In the genomic region with DNA sequence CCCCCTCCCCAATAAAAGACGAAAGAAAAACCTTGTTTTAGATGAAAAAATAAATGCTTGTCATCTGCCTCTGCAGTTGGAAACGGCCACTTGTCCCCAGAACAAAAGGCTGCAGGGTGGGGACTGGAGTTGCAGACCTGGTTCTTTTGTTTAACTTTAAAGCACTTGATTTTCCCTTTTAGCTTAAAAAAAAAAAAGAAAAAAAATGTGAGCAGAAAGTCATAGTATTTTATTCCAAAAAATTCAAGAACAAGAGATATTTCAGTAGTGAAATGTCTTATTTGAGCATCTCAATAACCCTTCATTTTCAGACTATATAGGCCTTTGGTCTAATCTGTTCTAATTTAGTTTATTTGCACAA, we compare ENCODE assay signal across 9 cellular contexts. TPM values are rescaled to one million over a fixed set of nuclear protein-coding genes. Genes with fewer than 3 reads are reported as not detected.
DNase-seq lines count a peak whose midpoint lies in the region; ATAC-seq, FAIRE-seq and TF ChIP-seq lines count a peak whose summit lies in the region.
"Had no signal": no experiment of that assay in that cellular context is flagged by ENCODE, and none has a peak within 500 bp of the region (broad histone marks: within the 10 kb centered on the region; RNA-seq: fewer than 3 reads in every experiment).

No MANE protein-coding gene starts in this region.

- 0 out of 3 replicates have a peak, but pooled peaks cover 3% of the 10 kb centered on the region for H3K9me3 ChIP-seq in A549
- no peaks in the 10 kb centered on the region for H3K9me3 ChIP-seq in colonic mucosa

- ATAC-seq in A549 (no peak), naive B cell (ENCODE audit: low read depth in 2 of 2) (no peak), GM18511 (IDR thresholded peaks at IDR 0.05; ENCODE audit: unreplicated experiment) (no peak), GM21367 (IDR thresholded peaks at IDR 0.05; ENCODE audit: unreplicated experiment) (no peak)

- DNase-seq in A549 (ENCODE audit: low read depth in 1 of 2, low spot score in 1 of 2) (no peak), colonic mucosa (no peak), naive B cell (no peak), epidermal melanocyte (ENCODE audit: insufficient read length, low spot score) (no peak), HCEC 1CT (no peak)
- DNase-seq in Jurkat, Clone E6-1 (ENCODE audit: low read depth, low spot score), result no peak
- DNase-seq: DND-41 had no signal

- no peak for TF ChIP-seq POLR2A in A549 (IDR thresholded peaks at IDR 0.05; ENCODE audit: low read length)

- intact Hi-C loops in colonic mucosa (cut with DNase I), result no loop called here

- peaks cover 27% of the 10 kb centered on the region for H3K27me3 ChIP-seq in colonic mucosa

- H3K27me3 Mint-ChIP-seq in naive B cell, result peaks cover 35 to 72% (median 61%) of the 10 kb centered on the region in 3 donors

- no peaks in the 10 kb centered on the region for H3K36me3 ChIP-seq in colonic mucosa

- TF ChIP-seq RAD21 in A549 (conservative IDR thresholded peaks at IDR 0.05 in 1 of 2, IDR thresholded peaks at IDR 0.05 in 1 of 2), result no peak

- peak overlapping the region in 1 of 2 donors; percentile 52 for H3K9ac ChIP-seq in colonic mucosa (ENCODE audit: low read depth in 2 of 2, low read length in 2 of 2)

- peak overlapping the region; percentile 82 for H3K4me2 ChIP-seq in A549

- 0% methylated on average over 2 of the region's 2 CpGs for WGBS in A549 (ENCODE audit: missing lambda C conversion rate)

- H3K4me3 Mint-ChIP-seq in naive B cell, result peak overlapping the region; percentile 36 to 88 (median 76)

- no peak for FAIRE-seq in A549 (lab: Jason Lieb, UNC)

- H3K27ac ChIP-seq in A549, result peak overlapping the region; percentile 86 to 96
- H3K27ac ChIP-seq in colonic mucosa, result no peak overlapping the region

- H3K4me1 Mint-ChIP-seq in naive B cell, result peaks cover 8 to 21% (median 13%) of the 10 kb centered on the region in 3 donors

- peaks cover 0 to 7% of the 10 kb centered on the region in 2 donors for H3K36me3 Mint-ChIP-seq in naive B cell

- POLR2A ChIA-PET in A549 (lab: Yijun Ruan, JAX), result interaction anchor here (1.8 to 6.8 kb wide), 3 partner anchors 42 to 176 kb away, joined by 8 to 70 read pairs (median 9); no protein-coding TSS in a partner anchor

- no peak for TF ChIP-seq EP300 in A549 (IDR thresholded peaks at IDR 0.05)

- H3K4me1 ChIP-seq in A549 (peaks cover 53% of the 10 kb centered on the region), colonic mucosa (no peaks in the 10 kb centered on the region)

- CTCF ChIA-PET in A549 (lab: Yijun Ruan, JAX), result interaction anchor here (0.8 to 5.9 kb wide), 10 partner anchors 14 to 325 kb away, joined by 3 to 43 read pairs (median 4); no protein-coding TSS in a partner anchor

- TF ChIP-seq CTCF in A549 (IDR thresholded peaks at IDR 0.05) (no peak), colonic mucosa (IDR thresholded peaks at IDR 0.05) (no peak)

- H3K27ac Mint-ChIP-seq in naive B cell, result no peak overlapping the region

- H3K4me3 ChIP-seq in A549 (peak overlapping the region; percentile 84), colonic mucosa (peak overlapping the region; percentile 47)
- H3K4me3 ChIP-seq in Jurkat, Clone E6-1 (ENCODE audit: low read length), result peak overlapping the region; percentile 46

- H3K9me3 Mint-ChIP-seq in naive B cell, result peaks cover 0 to 5% (median 0%) of the 10 kb centered on the region in 7 donors

TF ChIP-seq in A549, 52 proteins besides CTCF, POLR2A, EP300 and RAD21:
- TF ChIP-seq ESRRA (IDR thresholded peaks at IDR 0.05; ENCODE audit: borderline replicate concordance, low read length), result no peak
- no peak for TF ChIP-seq HOXA7 (CRISPR knock-in tag; IDR thresholded peaks at IDR 0.05)
- TF ChIP-seq CHD2 (IDR thresholded peaks at IDR 0.05; ENCODE audit: low read length, partially characterized antibody), result no peak
- TF ChIP-seq CBX2 (IDR thresholded peaks at IDR 0.05; ENCODE audit: borderline replicate concordance, low read depth), result no peak
- TF ChIP-seq JUN (IDR thresholded peaks at IDR 0.05), result no peak
- TF ChIP-seq SMC3 (IDR thresholded peaks at IDR 0.05), result no peak
- TF ChIP-seq BHLHE40 (IDR thresholded peaks at IDR 0.05; ENCODE audit: low read depth, low read length), result no peak
- TF ChIP-seq, protein P1, sequence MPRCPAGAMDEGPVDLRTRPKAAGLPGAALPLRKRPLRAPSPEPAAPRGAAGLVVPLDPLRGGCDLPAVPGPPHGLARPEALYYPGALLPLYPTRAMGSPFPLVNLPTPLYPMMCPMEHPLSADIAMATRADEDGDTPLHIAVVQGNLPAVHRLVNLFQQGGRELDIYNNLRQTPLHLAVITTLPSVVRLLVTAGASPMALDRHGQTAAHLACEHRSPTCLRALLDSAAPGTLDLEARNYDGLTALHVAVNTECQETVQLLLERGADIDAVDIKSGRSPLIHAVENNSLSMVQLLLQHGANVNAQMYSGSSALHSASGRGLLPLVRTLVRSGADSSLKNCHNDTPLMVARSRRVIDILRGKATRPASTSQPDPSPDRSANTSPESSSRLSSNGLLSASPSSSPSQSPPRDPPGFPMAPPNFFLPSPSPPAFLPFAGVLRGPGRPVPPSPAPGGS (IDR thresholded peaks at IDR 0.05), result 0 out of 3 replicates have a peak, but pooled peaks have one; percentile 11
TF ChIP-seq in A549: peak in this region for 1.

RNA-seq across cellular contexts. Expression of a gene that starts 1.8 kb away (rescaled TPM):
- polyA plus RNA-seq in A549 (2011; rRNA removed) (73.0 and 93.0 TPM in 2 replicates), A549 (2017; fragmentation: RNase III; extraction: RNeasy Plus Mini Kit Qiagen cat#74134 plus additional on column Dnase treatment) (37.1 to 49.1 TPM (median 40.2 TPM) in 3 replicates), naive B cell (ENCODE audit: low read depth in 6 of 6) (under 1 TPM; 0.18 to 0.90 (median 0.35) TPM)
- polyA plus RNA-seq in A549 (2012; cell fraction: cytosol; rRNA removed), result 16.2 and 17.0 TPM in 2 replicates
- polyA plus RNA-seq in A549 (2012; cell fraction: nucleus; rRNA removed), result 53.5 and 54.6 TPM in 2 replicates
- polyA minus RNA-seq in A549 (2011; rRNA and poly(A)+ RNA removed), result 191 and 227 TPM in 2 replicates
- 1.0 TPM for polyA plus RNA-seq in Jurkat, Clone E6-1 (2012; ENCODE audit: insufficient read depth, insufficient read length)
- 10 to 100 TPM in 1 of 2 donors, 1 to 10 TPM in 1; 6.1 to 16.2 TPM for total RNA-seq in colonic mucosa

Comparison
In these comparisons a context has a peak if more than half of its experiments do, and no peak if none do; other contexts are left out.
1. RNA of a gene that starts 1.8 kb away (polyA plus RNA-seq): 16.2 to 93.0 TPM in A549; 0.18 to 0.90 TPM in naive B cell; every median in the first group is over 4 times any median in the second.
2. Peak in every context shown above with its lines, with median percentiles within 50 percentile points of each other: H3K4me3 ChIP-seq.